In the genomic region with DNA sequence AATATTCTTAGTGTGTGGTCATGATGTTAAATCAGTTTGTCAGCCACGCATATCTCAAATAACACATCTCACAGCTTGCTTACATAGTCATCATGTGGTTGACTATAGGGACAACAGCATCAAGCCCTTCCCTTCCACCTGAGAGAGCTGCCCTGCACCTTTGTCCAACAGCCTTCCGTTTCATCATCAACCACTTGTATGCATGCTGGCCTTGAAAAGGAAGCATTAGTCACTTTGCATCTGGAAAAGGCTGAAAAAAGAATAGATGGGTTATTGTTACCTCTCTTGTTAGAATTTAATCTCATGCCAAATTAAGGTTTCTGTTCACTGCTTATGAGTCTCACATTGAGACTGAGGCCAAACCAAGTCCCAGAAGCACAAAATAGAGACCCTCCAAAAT, we compare ENCODE assay signal across 19 cellular contexts.
"Had no signal": no experiment of that assay in that cellular context is flagged by ENCODE, and none has a peak within 500 bp of the region (broad histone marks: within the 10 kb centered on the region; RNA-seq: fewer than 3 reads in every experiment).

No MANE protein-coding gene starts in this region.

- H3K4me3 ChIP-seq: left lung, lung, sigmoid colon, smooth muscle cell, stomach, suprapubic skin, tibial nerve had no signal

- DNase-seq: activated CD4-positive, alpha-beta memory T cell treated with anti-CD3 and anti-CD28 coated beads for 36 hours; activated CD4-positive, alpha-beta T cell treated with anti-CD3 and anti-CD28 coated beads for 48 hours; activated naive CD4-positive, alpha-beta T cell treated with anti-CD3 and anti-CD28 coated beads for 36 hours; activated T-cell treated with anti-CD3 and anti-CD28 coated beads, Interleukin-2, amount 50 U/mL, for 48 hours; amygdala; effector CD4-positive, alpha-beta T cell; foreskin melanocyte; left lung; midbrain; natural killer cell; retina; sigmoid colon; stimulated activated CD4-positive, alpha-beta T cell treated with anti-CD3 and anti-CD28 coated beads, Interleukin-15, amount 100 ng/mL, for 24 hours; stomach; T1000 had no signal
